15 cellular contexts compared by ENCODE assay signal in genomic region chr2:164898475-164898874, GRCh38. TPM values are rescaled to one million over a fixed set of nuclear protein-coding genes. Genes with fewer than 3 reads are reported as not detected.
DNase-seq lines count a peak whose midpoint lies in the region; ATAC-seq, FAIRE-seq and TF ChIP-seq lines count a peak whose summit lies in the region.
"Had no signal": no experiment of that assay in that cellular context is flagged by ENCODE, and none has a peak within 500 bp of the region (broad histone marks: within the 10 kb centered on the region; RNA-seq: fewer than 3 reads in every experiment).

No MANE protein-coding gene starts in this region.

- H3K4me1 Mint-ChIP-seq in mesothelial cell of epicardium (peaks cover 35% of the 10 kb centered on the region), immature natural killer cell (peaks cover 1 to 5% of the 10 kb centered on the region in 2 donors)
- H3K4me1 Mint-ChIP-seq: endodermal cell, T-cell had no signal

- no peak overlapping the region for H2BK20ac ChIP-seq in H1 (ENCODE audit: low read length)

- TF ChIP-seq EP300 in H1 (IDR thresholded peaks at IDR 0.05; ENCODE audit: borderline replicate concordance in 1 of 2, low read depth in 2 of 2, low read length in 2 of 2), result no peak

- TF ChIP-seq CTCF in AG10803 (conservative IDR thresholded peaks at IDR 0.05; ENCODE audit: low read length) (no peak), H1 (IDR thresholded peaks at IDR 0.05; ENCODE audit: control extremely low read depth in 1 of 3, insufficient read depth in 1 of 3, low read depth in 1 of 3, low read length in 3 of 3) (no peak), mesothelial cell of epicardium (IDR thresholded peaks at IDR 0.05; ENCODE audit: unreplicated experiment) (no peak)

- peak overlapping the region; percentile 58; the same call in 1 of the 2 replicates for H2AFZ ChIP-seq in H1 (ENCODE audit: low read length)

- H3K27me3 Mint-ChIP-seq in mesothelial cell of epicardium (ENCODE audit: low read depth) (no peaks in the 10 kb centered on the region), immature natural killer cell (ENCODE audit: low read depth in 3 of 3) (no peaks in the 10 kb centered on the region)
- H3K27me3 Mint-ChIP-seq: activated CD8-positive, alpha-beta T cell treated with anti-CD3 and anti-CD28 coated beads for 36 hours had no signal

- H3K79me1 ChIP-seq in H1 (ENCODE audit: low read depth, low read length), result no peaks in the 10 kb centered on the region

- no peaks in the 10 kb centered on the region for H3K27me3 ChIP-seq in H1 (replicated peaks in 1 of 4; ENCODE audit: control insufficient read depth in 3 of 4, extremely low read depth in 1 of 4, insufficient read depth in 3 of 4, low read length in 3 of 4)
- H3K27me3 ChIP-seq: BLaER1 treated with 17β-estradiol and CSF1 and Interleukin-3, amounts not matched to agents 10 nM and 100 nM had no signal

- no peaks in the 10 kb centered on the region for H3K9me3 ChIP-seq in H1 (ENCODE audit: insufficient read depth in 2 of 2, low read depth in 1 of 2, low read length in 1 of 2)

- no peak for TF ChIP-seq RAD21 in H1 (IDR thresholded peaks at IDR 0.05 in 1 of 2, conservative IDR thresholded peaks at IDR 0.05 in 1 of 2; ENCODE audit: low read depth in 2 of 2, low read length in 2 of 2)

- H3K36me3 Mint-ChIP-seq in mesothelial cell of epicardium (peaks cover 4% of the 10 kb centered on the region), immature natural killer cell (no peaks in the 10 kb centered on the region)
- H3K36me3 Mint-ChIP-seq: T-cell had no signal

- H2BK12ac ChIP-seq in H1 (ENCODE audit: low read depth, low read length), result no peak overlapping the region; the same call in 1 of the 2 replicates

- H2BK15ac ChIP-seq in H1 (ENCODE audit: low read length), result no peak overlapping the region

- no peak overlapping the region for H2BK5ac ChIP-seq in H1 (ENCODE audit: low read depth, low read length)

- no peak overlapping the region for H4K91ac ChIP-seq in H1 (replicated peaks; ENCODE audit: insufficient read length, low read length)

- no peak overlapping the region for H3K23ac ChIP-seq in H1 (ENCODE audit: insufficient read length)

- H3K9ac ChIP-seq in H1 (replicated peaks in 1 of 4; ENCODE audit: extremely low read depth in 1 of 4, low read depth in 3 of 4, low read length in 3 of 4), result no peak overlapping the region
- H3K9ac ChIP-seq: BLaER1 treated with 17β-estradiol and CSF1 and Interleukin-3, amounts not matched to agents 10 nM and 100 nM had no signal

- H3K4me3 Mint-ChIP-seq in mesothelial cell of epicardium, result no peak overlapping the region
- no peak overlapping the region for H3K4me3 Mint-ChIP-seq in immature natural killer cell
- H3K4me3 Mint-ChIP-seq: activated CD8-positive, alpha-beta T cell treated with anti-CD3 and anti-CD28 coated beads for 36 hours; endodermal cell; T-cell had no signal

- FAIRE-seq in H1 (lab: Jason Lieb, UNC), result no peak

- H2BK120ac ChIP-seq in H1 (replicated peaks; ENCODE audit: low read depth, low read length), result no peak overlapping the region

- peak; percentile 50 for DNase-seq in AG10803 (ENCODE audit: low read depth)
- peak; percentile 71 for DNase-seq in M059J (ENCODE audit: low read depth)
- no peak for DNase-seq in H1 (ENCODE audit: low read depth in 1 of 2, low spot score in 2 of 2)
- no peak for DNase-seq in mesothelial cell of epicardium (ENCODE audit: low spot score in 2 of 2, unreplicated experiment in 2 of 2)
- DNase-seq in immature natural killer cell, result no peak
- DNase-seq in NCI-H345 (lab: John Stamatoyannopoulos, UW), result no peak
- DNase-seq: activated CD8-positive, alpha-beta T cell treated with anti-CD3 and anti-CD28 coated beads for 36 hours; endodermal cell; NCI-H1092 treated with DMSO at 0.1 percent for 48 hours; stimulated activated CD4-positive, alpha-beta T cell treated with anti-CD3 and anti-CD28 coated beads, Interleukin-4, amount 100 ng/mL, for 4 hours; T-cell had no signal

- H3K14ac ChIP-seq in H1 (ENCODE audit: insufficient read length), result no peak overlapping the region

- peak overlapping the region in 1 of 2 experiments; percentile 21; a peak in 1 of 4 replicates for H3K4me2 ChIP-seq in H1 (ENCODE audit: insufficient read depth in 1 of 2, low read depth in 2 of 2, low read length in 2 of 2)
- H3K4me2 ChIP-seq: BLaER1 treated with 17β-estradiol and CSF1 and Interleukin-3, amounts not matched to agents 10 nM and 100 nM had no signal

- POLR2A ChIA-PET in H1 (lab: Charles Lee; ENCODE audit: partially characterized antibody), result no interaction called here

- H4K8ac ChIP-seq in H1 (ENCODE audit: extremely low read depth, insufficient read depth, low read length), result no peak overlapping the region

- H3K4me3 ChIP-seq in AG10803 (ENCODE audit: low read length) (no peak overlapping the region), H1 (ENCODE audit: extremely low read depth in 1 of 4, insufficient read depth in 2 of 4, low read depth in 3 of 4, low read length in 4 of 4) (no peak overlapping the region)
- H3K4me3 ChIP-seq: BLaER1 treated with 17β-estradiol and CSF1 and Interleukin-3, amounts not matched to agents 10 nM and 100 nM had no signal

- no peaks in the 10 kb centered on the region for H3K23me2 ChIP-seq in H1 (ENCODE audit: low read depth, low read length)

- TF ChIP-seq POLR2A in H1 (IDR thresholded peaks at IDR 0.05; ENCODE audit: control extremely low read depth in 1 of 2, low read depth in 2 of 2, low read length in 2 of 2), result no peak

- no peaks in the 10 kb centered on the region for H3K36me3 ChIP-seq in H1 (ENCODE audit: control insufficient read depth in 2 of 4, insufficient read depth in 4 of 4, low read length in 3 of 4)
- H3K36me3 ChIP-seq: BLaER1 treated with 17β-estradiol and CSF1 and Interleukin-3, amounts not matched to agents 10 nM and 100 nM had no signal

- H3K27ac ChIP-seq in H1 (ENCODE audit: low read depth, low read length), result no peak overlapping the region
- H3K27ac ChIP-seq: BLaER1 treated with 17β-estradiol and CSF1 and Interleukin-3, amounts not matched to agents 10 nM and 100 nM; HL-60 had no signal

- H3K4me1 ChIP-seq in H1 (replicated peaks in 1 of 4; ENCODE audit: control insufficient read depth in 3 of 4, insufficient read depth in 4 of 4, low read length in 3 of 4), result peaks cover 0 to 6% (median under 1%) of the 10 kb centered on the region in 4 experiments; a peak in 2 of 7 replicates

- CTCF ChIA-PET in H1 (lab: Charles Lee; ENCODE audit: partially characterized antibody), result no interaction called here

- 88% methylated on average over 3 of the region's 3 CpGs; no CpG with 5 or more reads in 1 of the 2 experiments for WGBS in H1 (ENCODE audit: extremely low coverage in 1 of 2, insufficient coverage in 1 of 2, insufficient read length in 1 of 2, insufficient replicate concordance in 2 of 2, low coverage in 1 of 2, low lambda C conversion rate in 2 of 2, missing lambda C conversion rate in 1 of 2), 2 experiments

- H4K20me1 ChIP-seq in H1 (replicated peaks in 1 of 2; ENCODE audit: control insufficient read depth in 1 of 2, insufficient read depth in 2 of 2, low read length in 2 of 2), result no peaks in the 10 kb centered on the region
- H4K20me1 ChIP-seq: BLaER1 treated with 17β-estradiol and CSF1 and Interleukin-3, amounts not matched to agents 10 nM and 100 nM had no signal

- H3K9me3 Mint-ChIP-seq in mesothelial cell of epicardium (peaks cover 10% of the 10 kb centered on the region), immature natural killer cell (peaks cover 0 to 3% (median 0%) of the 10 kb centered on the region in 6 donors)
- H3K9me3 Mint-ChIP-seq: activated CD8-positive, alpha-beta T cell treated with anti-CD3 and anti-CD28 coated beads for 36 hours; endodermal cell had no signal

- no peak overlapping the region for H4K5ac ChIP-seq in H1 (ENCODE audit: insufficient read length, low read depth, low read length)

- H3K27ac Mint-ChIP-seq in mesothelial cell of epicardium (peak overlapping the region; percentile 75), immature natural killer cell (no peak overlapping the region)
- H3K27ac Mint-ChIP-seq: activated CD8-positive, alpha-beta T cell treated with anti-CD3 and anti-CD28 coated beads for 36 hours; endodermal cell; T-cell had no signal

- H3K79me2 ChIP-seq in H1 (ENCODE audit: control insufficient read depth in 1 of 2, insufficient read depth in 2 of 2, low read length in 2 of 2), result no peaks in the 10 kb centered on the region

- no peak overlapping the region for H3K56ac ChIP-seq in H1 (replicated peaks; ENCODE audit: insufficient read length, low read depth, low read length)

- no peak overlapping the region for H3K18ac ChIP-seq in H1 (ENCODE audit: extremely low read depth, low read length)

- ATAC-seq in HG02870 (IDR thresholded peaks at IDR 0.05; ENCODE audit: unreplicated experiment), result no peak
- ATAC-seq in GM18498 (IDR thresholded peaks at IDR 0.05; ENCODE audit: unreplicated experiment), result no peak
- ATAC-seq: activated CD8-positive, alpha-beta T cell treated with anti-CD3 and anti-CD28 coated beads for 36 hours; T-cell had no signal

- no peak overlapping the region for H2AK5ac ChIP-seq in H1 (ENCODE audit: low read depth, low read length)

- H3K4ac ChIP-seq in H1 (replicated peaks; ENCODE audit: insufficient read length, low read depth, low read length), result no peak overlapping the region

RNA-seq across cellular contexts. Expression of gene SLC38A11, which starts 56.9 kb away (rescaled TPM):
- 0.44 and 0.62 TPM in 2 replicates for total RNA-seq in M059J (2014; rRNA removed; shearing (Covaris generic))
- total RNA-seq in H1 (2021; fragmentation: NEBNext Ultra II Directional; extraction: Animal tissue kit (Norgen Biotek cat#: 25700)), result not detected in 2 replicates
- polyA plus RNA-seq in H1 (2011; rRNA removed) (not detected in 2 replicates), immature natural killer cell (not detected)
- not detected for polyA plus RNA-seq in H1 (2011; cell fraction: cytosol; rRNA removed)
- polyA plus RNA-seq in H1 (2011; cell fraction: nucleus; rRNA removed), result not detected
- not detected in 4 replicates for polyA plus RNA-seq in H1 (2012, experiment 1 of 2)
- not detected for polyA plus RNA-seq in H1 (2012, experiment 2 of 2)
- polyA plus RNA-seq in H1 (2013, experiment 1 of 2), result not detected
- not detected for polyA plus RNA-seq in H1 (2013, experiment 2 of 2)
- polyA minus RNA-seq in H1 (2011; rRNA and poly(A)+ RNA removed), result not detected in 2 replicates
- polyA minus RNA-seq in H1 (2011; cell fraction: cytosol; rRNA and poly(A)+ RNA removed), result not detected
- not detected for polyA minus RNA-seq in H1 (2011; cell fraction: nucleus; rRNA and poly(A)+ RNA removed)
- total RNA-seq in mesothelial cell of epicardium, result 0.54 to 0.71 TPM (median 0.59 TPM) in 3 replicates
- total RNA-seq: activated CD8-positive, alpha-beta T cell treated with anti-CD3 and anti-CD28 coated beads for 36 hours; endodermal cell had no signal

RNA-seq across cellular contexts. Expression of gene COBLL1, which starts 56.9 kb away (rescaled TPM):
- 12.5 and 15.6 TPM in 2 replicates for total RNA-seq in M059J (2014; rRNA removed; shearing (Covaris generic))
- 5.2 and 6.2 TPM in 2 replicates for total RNA-seq in H1 (2021; fragmentation: NEBNext Ultra II Directional; extraction: Animal tissue kit (Norgen Biotek cat#: 25700))
- polyA plus RNA-seq in H1 (2011; rRNA removed) (1.4 and 2.2 TPM in 2 replicates), immature natural killer cell (1 to 10 TPM in 1 of 3 donors, under 1 TPM in 1, not detected in 1; 0.04 to 1.4 TPM)
- 1.3 TPM for polyA plus RNA-seq in H1 (2011; cell fraction: cytosol; rRNA removed)
- 5.5 TPM for polyA plus RNA-seq in H1 (2011; cell fraction: nucleus; rRNA removed)
- polyA plus RNA-seq in H1 (2012, experiment 1 of 2), result 0.75 to 2.8 TPM (median 1.8 TPM) in 4 replicates
- polyA plus RNA-seq in H1 (2012, experiment 2 of 2), result 0.68 TPM
- polyA plus RNA-seq in H1 (2013, experiment 1 of 2), result 2.2 TPM
- polyA plus RNA-seq in H1 (2013, experiment 2 of 2), result 2.1 TPM
- 11.0 and 11.6 TPM in 2 replicates for polyA minus RNA-seq in H1 (2011; rRNA and poly(A)+ RNA removed)
- 4.3 TPM for polyA minus RNA-seq in H1 (2011; cell fraction: cytosol; rRNA and poly(A)+ RNA removed)
- polyA minus RNA-seq in H1 (2011; cell fraction: nucleus; rRNA and poly(A)+ RNA removed), result 36.1 TPM
- total RNA-seq in mesothelial cell of epicardium, result 98.5 to 110 TPM (median 109 TPM) in 3 replicates

Comparison
In these comparisons a context has a peak if more than half of its experiments do, and no peak if none do; other contexts are left out.
1. DNase-seq: peak in AG10803 (single experiment) and M059J (single experiment); none in H1 (0 of 2), mesothelial cell of epicardium (0 of 2), immature natural killer cell (0 of 3) and NCI-H345 (single experiment).